ENCODE assay signal across 1 cellular context in the genomic region with DNA sequence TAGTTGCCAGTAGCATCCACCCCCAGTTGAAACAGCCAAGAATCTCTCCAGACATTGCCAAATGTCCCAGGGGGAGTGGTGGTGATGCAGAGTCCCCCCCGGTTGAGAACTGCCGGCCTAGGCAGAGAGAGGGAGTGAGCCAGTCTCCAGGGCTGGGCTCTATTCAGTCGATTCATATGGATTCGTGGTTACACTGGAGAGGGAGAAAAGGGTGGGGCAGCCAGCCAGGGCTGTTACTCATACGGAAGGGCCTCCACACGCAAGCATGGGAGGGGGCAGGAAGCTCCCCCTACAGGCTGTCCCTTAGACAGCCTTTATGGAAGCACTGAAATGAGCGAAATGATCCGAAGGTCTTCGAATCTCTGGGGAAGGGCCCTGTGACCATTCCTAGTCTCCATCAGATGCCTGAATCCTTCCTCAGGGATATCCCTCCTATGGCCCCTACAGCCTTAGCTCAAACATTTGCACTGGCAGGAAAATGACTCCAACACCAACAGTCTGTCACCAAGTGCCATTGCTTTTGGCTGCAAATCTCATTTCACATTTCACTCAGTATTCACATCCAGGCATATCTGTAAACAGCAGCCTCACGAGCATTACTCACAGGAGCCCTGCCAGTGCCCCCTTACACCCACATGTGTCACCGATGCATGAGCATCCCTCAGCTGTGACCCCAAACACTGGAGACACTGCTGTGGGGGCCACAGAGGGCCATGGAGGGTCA.
TF ChIP-seq lines count a peak whose summit lies in the region.

No MANE protein-coding gene starts in this region.

TF ChIP-seq in K562, 482 proteins besides CTCF, POLR2A, EP300 and RAD21:
- TF ChIP-seq, protein P1, sequence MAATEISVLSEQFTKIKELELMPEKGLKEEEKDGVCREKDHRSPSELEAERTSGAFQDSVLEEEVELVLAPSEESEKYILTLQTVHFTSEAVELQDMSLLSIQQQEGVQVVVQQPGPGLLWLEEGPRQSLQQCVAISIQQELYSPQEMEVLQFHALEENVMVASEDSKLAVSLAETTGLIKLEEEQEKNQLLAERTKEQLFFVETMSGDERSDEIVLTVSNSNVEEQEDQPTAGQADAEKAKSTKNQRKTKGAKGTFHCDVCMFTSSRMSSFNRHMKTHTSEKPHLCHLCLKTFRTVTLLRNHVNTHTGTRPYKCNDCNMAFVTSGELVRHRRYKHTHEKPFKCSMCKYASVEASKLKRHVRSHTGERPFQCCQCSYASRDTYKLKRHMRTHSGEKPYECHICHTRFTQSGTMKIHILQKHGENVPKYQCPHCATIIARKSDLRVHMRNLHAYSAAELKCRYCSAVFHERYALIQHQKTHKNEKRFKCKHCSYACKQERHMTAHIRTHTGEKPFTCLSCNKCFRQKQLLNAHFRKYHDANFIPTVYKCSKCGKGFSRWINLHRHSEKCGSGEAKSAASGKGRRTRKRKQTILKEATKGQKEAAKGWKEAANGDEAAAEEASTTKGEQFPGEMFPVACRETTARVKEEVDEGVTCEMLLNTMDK (IDR thresholded peaks at IDR 0.05; ENCODE audit: borderline replicate concordance, insufficient read depth, low read depth, low read length, poor library complexity, severe bottlenecking) = peak; percentile 14
- TF ChIP-seq ELK1 (CRISPR knock-in tag; IDR thresholded peaks at IDR 0.05) (no peak), ZNF785 (CRISPR knock-in tag; IDR thresholded peaks at IDR 0.05) (no peak), SRSF9 (IDR thresholded peaks at IDR 0.05; ENCODE audit: borderline replicate concordance, low read depth, low read length) (no peak), SRSF7 (optimal IDR thresholded peaks at IDR 0.05; ENCODE audit: low read depth, low read length) (no peak), PTRF (tag; IDR thresholded peaks at IDR 0.05) (no peak), NFE2 (IDR thresholded peaks at IDR 0.05; ENCODE audit: low read depth) (no peak), ZNF24 (IDR thresholded peaks at IDR 0.05) (no peak), KHSRP (IDR thresholded peaks at IDR 0.05) (no peak), POLR3A (IDR thresholded peaks at IDR 0.05; ENCODE audit: borderline replicate concordance, extremely low read depth, insufficient read depth, insufficient read length) (no peak), ZNF143 (CRISPR knock-in tag; IDR thresholded peaks at IDR 0.05) (no peak), RBM22 (IDR thresholded peaks at IDR 0.05; ENCODE audit: low read depth, low read length, poor library complexity, severe bottlenecking) (no peak), SRF (CRISPR knock-in tag; IDR thresholded peaks at IDR 0.05) (no peak), ZNF668 (CRISPR knock-in tag; IDR thresholded peaks at IDR 0.05) (no peak), CHCHD3 (CRISPR knock-in tag; IDR thresholded peaks at IDR 0.05) (no peak), JUND (IDR thresholded peaks at IDR 0.05; ENCODE audit: borderline replicate concordance, low read depth, low read length) (0 out of 2 replicates have a peak, but pooled peaks have one; percentile 12), JUND (tag; IDR thresholded peaks at IDR 0.05; ENCODE audit: borderline replicate concordance, low read depth, low read length) (no peak), MAZ (CRISPR knock-in tag; conservative IDR thresholded peaks at IDR 0.05 in 1 of 2, IDR thresholded peaks at IDR 0.05 in 1 of 2) (peak in 1 of 2 experiments; percentile 52; a peak in 2 of 4 replicates), TBP (optimal IDR thresholded peaks at IDR 0.05; ENCODE audit: low read depth, low read length) (no peak), CBFB (CRISPR knock-in tag; IDR thresholded peaks at IDR 0.05) (no peak), CREM (IDR thresholded peaks at IDR 0.05; ENCODE audit: low read depth) (0 out of 2 replicates have a peak, but pooled peaks have one; percentile 22)
- TF ChIP-seq, protein P2, sequence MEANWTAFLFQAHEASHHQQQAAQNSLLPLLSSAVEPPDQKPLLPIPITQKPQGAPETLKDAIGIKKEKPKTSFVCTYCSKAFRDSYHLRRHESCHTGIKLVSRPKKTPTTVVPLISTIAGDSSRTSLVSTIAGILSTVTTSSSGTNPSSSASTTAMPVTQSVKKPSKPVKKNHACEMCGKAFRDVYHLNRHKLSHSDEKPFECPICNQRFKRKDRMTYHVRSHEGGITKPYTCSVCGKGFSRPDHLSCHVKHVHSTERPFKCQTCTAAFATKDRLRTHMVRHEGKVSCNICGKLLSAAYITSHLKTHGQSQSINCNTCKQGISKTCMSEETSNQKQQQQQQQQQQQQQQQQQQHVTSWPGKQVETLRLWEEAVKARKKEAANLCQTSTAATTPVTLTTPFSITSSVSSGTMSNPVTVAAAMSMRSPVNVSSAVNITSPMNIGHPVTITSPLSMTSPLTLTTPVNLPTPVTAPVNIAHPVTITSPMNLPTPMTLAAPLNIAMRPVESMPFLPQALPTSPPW (CRISPR knock-in tag; IDR thresholded peaks at IDR 0.05) = peak; percentile 41
- TF ChIP-seq, protein P3, sequence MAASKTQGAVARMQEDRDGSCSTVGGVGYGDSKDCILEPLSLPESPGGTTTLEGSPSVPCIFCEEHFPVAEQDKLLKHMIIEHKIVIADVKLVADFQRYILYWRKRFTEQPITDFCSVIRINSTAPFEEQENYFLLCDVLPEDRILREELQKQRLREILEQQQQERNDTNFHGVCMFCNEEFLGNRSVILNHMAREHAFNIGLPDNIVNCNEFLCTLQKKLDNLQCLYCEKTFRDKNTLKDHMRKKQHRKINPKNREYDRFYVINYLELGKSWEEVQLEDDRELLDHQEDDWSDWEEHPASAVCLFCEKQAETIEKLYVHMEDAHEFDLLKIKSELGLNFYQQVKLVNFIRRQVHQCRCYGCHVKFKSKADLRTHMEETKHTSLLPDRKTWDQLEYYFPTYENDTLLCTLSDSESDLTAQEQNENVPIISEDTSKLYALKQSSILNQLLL (CRISPR knock-in tag; IDR thresholded peaks at IDR 0.05; ENCODE audit: borderline replicate concordance) = no peak
- TF ChIP-seq, protein P4, sequence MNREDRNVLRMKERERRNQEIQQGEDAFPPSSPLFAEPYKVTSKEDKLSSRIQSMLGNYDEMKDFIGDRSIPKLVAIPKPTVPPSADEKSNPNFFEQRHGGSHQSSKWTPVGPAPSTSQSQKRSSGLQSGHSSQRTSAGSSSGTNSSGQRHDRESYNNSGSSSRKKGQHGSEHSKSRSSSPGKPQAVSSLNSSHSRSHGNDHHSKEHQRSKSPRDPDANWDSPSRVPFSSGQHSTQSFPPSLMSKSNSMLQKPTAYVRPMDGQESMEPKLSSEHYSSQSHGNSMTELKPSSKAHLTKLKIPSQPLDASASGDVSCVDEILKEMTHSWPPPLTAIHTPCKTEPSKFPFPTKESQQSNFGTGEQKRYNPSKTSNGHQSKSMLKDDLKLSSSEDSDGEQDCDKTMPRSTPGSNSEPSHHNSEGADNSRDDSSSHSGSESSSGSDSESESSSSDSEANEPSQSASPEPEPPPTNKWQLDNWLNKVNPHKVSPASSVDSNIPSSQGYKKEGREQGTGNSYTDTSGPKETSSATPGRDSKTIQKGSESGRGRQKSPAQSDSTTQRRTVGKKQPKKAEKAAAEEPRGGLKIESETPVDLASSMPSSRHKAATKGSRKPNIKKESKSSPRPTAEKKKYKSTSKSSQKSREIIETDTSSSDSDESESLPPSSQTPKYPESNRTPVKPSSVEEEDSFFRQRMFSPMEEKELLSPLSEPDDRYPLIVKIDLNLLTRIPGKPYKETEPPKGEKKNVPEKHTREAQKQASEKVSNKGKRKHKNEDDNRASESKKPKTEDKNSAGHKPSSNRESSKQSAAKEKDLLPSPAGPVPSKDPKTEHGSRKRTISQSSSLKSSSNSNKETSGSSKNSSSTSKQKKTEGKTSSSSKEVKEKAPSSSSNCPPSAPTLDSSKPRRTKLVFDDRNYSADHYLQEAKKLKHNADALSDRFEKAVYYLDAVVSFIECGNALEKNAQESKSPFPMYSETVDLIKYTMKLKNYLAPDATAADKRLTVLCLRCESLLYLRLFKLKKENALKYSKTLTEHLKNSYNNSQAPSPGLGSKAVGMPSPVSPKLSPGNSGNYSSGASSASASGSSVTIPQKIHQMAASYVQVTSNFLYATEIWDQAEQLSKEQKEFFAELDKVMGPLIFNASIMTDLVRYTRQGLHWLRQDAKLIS (CRISPR knock-in tag; IDR thresholded peaks at IDR 0.05) = no peak
